Comparison of ENCODE assay signal across 10 cellular contexts in genomic region chr12:6373022-6373787, GRCh38. TPM values are rescaled to one million over a fixed set of nuclear protein-coding genes. Genes with fewer than 3 reads are reported as not detected.
A peak's percentile ranks its signal among the peaks of the same experiment; 100 is the strongest.
DNase-seq lines count a peak whose midpoint lies in the region; ATAC-seq, FAIRE-seq and TF ChIP-seq lines count a peak whose summit lies in the region.
"Had no signal": no experiment of that assay in that cellular context is flagged by ENCODE, and none has a peak within 500 bp of the region (broad histone marks: within the 10 kb centered on the region; RNA-seq: fewer than 3 reads in every experiment).

No MANE protein-coding gene starts in this region.

- H3K27me3 Mint-ChIP-seq in activated CD4-positive, alpha-beta T cell treated with anti-CD3 and anti-CD28 coated beads, Interleukin-2, amount 10 ng/mL, durations not matched to agents 24 days and 14 days = peaks cover 2% of the 10 kb centered on the region

- H3K27ac ChIP-seq in Peyer's patch (peak overlapping the region; percentile 2 to 81 (median 62)), kidney (ENCODE audit: low read depth in 2 of 2, low read length in 2 of 2) (peak overlapping the region; percentile 96 to 97), upper lobe of left lung (peak overlapping the region; percentile 82 to 92 (median 88))

- H3K36me3 ChIP-seq in Peyer's patch (no peaks in the 10 kb centered on the region), kidney (ENCODE audit: control insufficient read depth in 1 of 2, insufficient read depth in 2 of 2, low read length in 2 of 2) (no peaks in the 10 kb centered on the region), upper lobe of left lung (no peaks in the 10 kb centered on the region)

- H3K4me3 ChIP-seq in Peyer's patch (peak overlapping the region in 2 of 4 donors; percentile 40 to 44), kidney (ENCODE audit: low read length in 2 of 2) (peak overlapping the region; percentile 80 to 81), upper lobe of left lung (peak overlapping the region in 3 of 4 donors; percentile 47 to 53 (median 49))

- H3K27ac Mint-ChIP-seq in activated CD4-positive, alpha-beta T cell treated with anti-CD3 and anti-CD28 coated beads, Interleukin-2, amount 10 ng/mL, durations not matched to agents 24 days and 14 days = peak overlapping the region; percentile 79

- no peak for TF ChIP-seq EP300 in upper lobe of left lung (IDR thresholded peaks at IDR 0.05)

- intact Hi-C loops in activated CD4-positive, alpha-beta T cell treated with anti-CD3 and anti-CD28 coated beads, Interleukin-2, amount 10 ng/mL, durations not matched to agents 24 days and 14 days (cut with micrococcal nuclease) = no loop called here
- intact Hi-C loops in kidney (cut with DNase I) = no loop called here

- no peak for DNase-seq in activated CD4-positive, alpha-beta T cell treated with anti-CD3 and anti-CD28 coated beads, Interleukin-2, amount 10 ng/mL, durations not matched to agents 24 days and 14 days
- DNase-seq in activated CD4-positive, alpha-beta T cell treated with anti-CD3 and anti-CD28 coated beads for 1 hour = no peak
- DNase-seq in Peyer's patch (peak in 2 of 3 donors; percentile 59 to 60), kidney (no peak), upper lobe of left lung (no peak), dedifferentiated amniotic fluid mesenchymal stem cell (ENCODE audit: extremely low spot score) (no peak)
- DNase-seq: left ventricle myocardium superior had no signal

- ATAC-seq in upper lobe of left lung (ENCODE audit: low FRiP score in 2 of 2) = no peak
- no peak for ATAC-seq in GM18858 (IDR thresholded peaks at IDR 0.05; ENCODE audit: unreplicated experiment)
- ATAC-seq in GM19023 (IDR thresholded peaks at IDR 0.05; ENCODE audit: unreplicated experiment) = no peak
- ATAC-seq: left ventricle myocardium superior had no signal

- H3K9me3 ChIP-seq in Peyer's patch (no peaks in the 10 kb centered on the region), kidney (ENCODE audit: control insufficient read depth in 1 of 2, low read length in 2 of 2) (no peaks in the 10 kb centered on the region), upper lobe of left lung (no peaks in the 10 kb centered on the region)

- peak overlapping the region; percentile 6 to 93 for H3K9ac ChIP-seq in kidney (ENCODE audit: low read length in 2 of 2)

- H3K4me3 Mint-ChIP-seq in activated CD4-positive, alpha-beta T cell treated with anti-CD3 and anti-CD28 coated beads, Interleukin-2, amount 10 ng/mL, durations not matched to agents 24 days and 14 days = no peak overlapping the region

- 54 to 72% methylated on average over 14 of the region's 14 CpGs for WGBS in upper lobe of left lung, 2 donors

- no peaks in the 10 kb centered on the region for H3K27me3 ChIP-seq in Peyer's patch
- H3K27me3 ChIP-seq in upper lobe of left lung = no peaks in the 10 kb centered on the region

- no peak for TF ChIP-seq CTCF in Peyer's patch (IDR thresholded peaks at IDR 0.05)
- TF ChIP-seq CTCF in kidney (IDR thresholded peaks at IDR 0.05; ENCODE audit: borderline replicate concordance, extremely low read depth, insufficient read depth) = no peak
- TF ChIP-seq CTCF in upper lobe of left lung (IDR thresholded peaks at IDR 0.05) = no peak

- H3K4me1 ChIP-seq in Peyer's patch = peaks cover 0 to 50% (median 8%) of the 10 kb centered on the region in 4 donors
- H3K4me1 ChIP-seq in kidney (ENCODE audit: control insufficient read depth in 1 of 2, insufficient read depth in 1 of 2, low read depth in 1 of 2, low read length in 2 of 2) = peaks cover 42 to 46% of the 10 kb centered on the region in 2 donors
- peaks cover 50 to 66% (median 63%) of the 10 kb centered on the region in 4 donors for H3K4me1 ChIP-seq in upper lobe of left lung

- H3K9me3 Mint-ChIP-seq in activated CD4-positive, alpha-beta T cell treated with anti-CD3 and anti-CD28 coated beads, Interleukin-2, amount 10 ng/mL, durations not matched to agents 24 days and 14 days = no peaks in the 10 kb centered on the region

- H3K36me3 Mint-ChIP-seq in activated CD4-positive, alpha-beta T cell treated with anti-CD3 and anti-CD28 coated beads, Interleukin-2, amount 10 ng/mL, durations not matched to agents 24 days and 14 days (ENCODE audit: low read depth) = no peaks in the 10 kb centered on the region

- H3K4me1 Mint-ChIP-seq in activated CD4-positive, alpha-beta T cell treated with anti-CD3 and anti-CD28 coated beads, Interleukin-2, amount 10 ng/mL, durations not matched to agents 24 days and 14 days = peaks cover 41% of the 10 kb centered on the region

- no peak for FAIRE-seq in kidney (lab: Jason Lieb, UNC)

- TF ChIP-seq POLR2A in Peyer's patch (IDR thresholded peaks at IDR 0.05) = peak in 1 of 2 donors; percentile 46
- peak in 2 of 4 donors; percentile 7 to 39 for TF ChIP-seq POLR2A in upper lobe of left lung (IDR thresholded peaks at IDR 0.05)

RNA-seq across cellular contexts. Expression of gene SCNN1A, which starts 2.2 kb away (rescaled TPM):
- not detected in 2 replicates for total RNA-seq in activated CD4-positive, alpha-beta T cell treated with anti-CD3 and anti-CD28 coated beads, Interleukin-2, amount 10 ng/mL, durations not matched to agents 24 days and 14 days
- total RNA-seq in Peyer's patch (100 to 1,000 TPM in 3 of 4 donors, 10 to 100 TPM in 1; 93.3 to 275 (median 143) TPM), kidney (452 TPM), upper lobe of left lung (100 to 1,000 TPM; 153 to 594 (median 346) TPM)
- polyA plus RNA-seq in kidney (ENCODE audit: insufficient read depth, low read depth, low replicate concordance) = 225 TPM
- total RNA-seq: T-helper 1 cell treated with Interleukin-12 subunit alpha and Interleukin-12 subunit beta and Interleukin-4 antibody, amounts not matched to agents 30 ng/mL and 1 ng/mL, for 36 hours had no signal

RNA-seq across cellular contexts. Expression of gene LTBR, which starts 10.8 kb away (rescaled TPM):
- total RNA-seq in activated CD4-positive, alpha-beta T cell treated with anti-CD3 and anti-CD28 coated beads, Interleukin-2, amount 10 ng/mL, durations not matched to agents 24 days and 14 days = 1.7 and 2.1 TPM in 2 replicates
- total RNA-seq in Peyer's patch (100 to 1,000 TPM; 113 to 313 (median 294) TPM), kidney (114 TPM), upper lobe of left lung (100 to 1,000 TPM in 5 of 6 donors, 10 to 100 TPM in 1; 84.9 to 207 (median 150) TPM)
- 77.8 TPM for polyA plus RNA-seq in kidney (ENCODE audit: insufficient read depth, low read depth, low replicate concordance)

RNA-seq across cellular contexts. Expression of gene TNFRSF1A, which starts 31.3 kb away (rescaled TPM):
- total RNA-seq in activated CD4-positive, alpha-beta T cell treated with anti-CD3 and anti-CD28 coated beads, Interleukin-2, amount 10 ng/mL, durations not matched to agents 24 days and 14 days = 52.7 and 54.4 TPM in 2 replicates
- total RNA-seq in Peyer's patch = 100 to 1,000 TPM in 3 of 4 donors, 10 to 100 TPM in 1; 90.8 to 547 (median 393) TPM
- 186 TPM for total RNA-seq in kidney
- 99.6 TPM for polyA plus RNA-seq in kidney (ENCODE audit: insufficient read depth, low read depth, low replicate concordance)
- 100 to 1,000 TPM; 140 to 425 (median 202) TPM for total RNA-seq in upper lobe of left lung

Comparison
In these comparisons a context has a peak if more than half of its experiments do, and no peak if none do; other contexts are left out.
1. DNase-seq: peak in Peyer's patch (2 of 3); none in activated CD4-positive, alpha-beta T cell treated with anti-CD3 and anti-CD28 coated beads, Interleukin-2, amount 10 ng/mL, durations not matched to agents 24 days and 14 days (single experiment), activated CD4-positive, alpha-beta T cell treated with anti-CD3 and anti-CD28 coated beads for 1 hour (single experiment), kidney (single experiment), upper lobe of left lung (0 of 2) and dedifferentiated amniotic fluid mesenchymal stem cell (single experiment).
2. RNA of gene SCNN1A, which starts 2.2 kb away (total RNA-seq): 452 TPM in kidney (single experiment), 153 to 594 TPM in upper lobe of left lung and 93.3 to 275 TPM in Peyer's patch; not detected in activated CD4-positive, alpha-beta T cell treated with anti-CD3 and anti-CD28 coated beads, Interleukin-2, amount 10 ng/mL, durations not matched to agents 24 days and 14 days; every median in the first group is over 10 times any median in the second.
3. RNA of gene LTBR, which starts 10.8 kb away (total RNA-seq): 113 to 313 TPM in Peyer's patch, 84.9 to 207 TPM in upper lobe of left lung and 114 TPM in kidney (single experiment); 1.7 to 2.1 TPM in activated CD4-positive, alpha-beta T cell treated with anti-CD3 and anti-CD28 coated beads, Interleukin-2, amount 10 ng/mL, durations not matched to agents 24 days and 14 days; every median in the first group is over 10 times any median in the second.
4. Peak in every context shown above with its lines, with median percentiles within 50 percentile points of each other: H3K27ac ChIP-seq.